Comparison of ENCODE assay signal across 13 cellular contexts in the genomic region with DNA sequence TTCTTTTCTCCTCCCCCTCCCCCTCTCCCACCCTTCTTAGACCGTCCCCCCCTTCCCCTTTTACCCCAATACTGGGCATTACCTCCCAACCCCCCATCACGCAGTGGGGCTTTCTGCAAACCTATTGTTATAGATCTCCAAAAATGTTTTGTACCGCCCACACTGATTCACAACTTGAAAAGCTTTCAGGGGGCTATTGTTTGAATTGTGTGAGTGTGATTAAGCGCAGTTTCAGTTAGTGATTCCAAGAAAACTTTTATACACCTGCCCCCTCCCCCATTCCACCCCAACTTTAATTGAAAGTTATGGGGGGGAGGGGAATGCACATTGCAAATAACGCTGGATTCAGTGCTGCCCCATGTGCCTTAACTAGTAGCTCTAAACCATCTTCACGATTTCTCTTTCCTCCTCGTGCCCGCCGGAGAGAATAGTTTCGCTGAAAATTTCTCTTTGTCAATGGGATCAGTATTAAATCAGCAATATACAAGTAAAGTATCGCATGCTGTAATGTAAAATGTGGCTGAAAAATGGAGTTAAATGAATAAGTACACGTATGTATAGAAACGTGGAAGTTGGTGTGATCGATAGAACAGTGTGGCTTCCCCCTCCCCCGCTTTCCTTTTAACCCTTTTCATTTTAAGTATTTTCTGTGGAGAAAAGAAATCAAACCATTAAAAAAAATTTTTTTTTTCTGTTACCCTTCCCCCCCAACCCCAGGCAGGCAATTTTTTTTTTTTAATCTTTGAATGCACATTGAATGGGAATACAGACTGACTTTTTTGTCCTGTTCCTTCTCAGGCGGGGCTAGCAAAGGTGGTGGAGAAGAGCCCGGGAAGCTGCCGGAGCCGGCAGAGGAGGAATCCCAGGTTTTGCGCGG. TPM values are rescaled to one million over a fixed set of nuclear protein-coding genes. Genes with fewer than 3 reads are reported as not detected.
A peak's percentile ranks its signal among the peaks of the same experiment; 100 is the strongest.
DNase-seq lines count a peak whose midpoint lies in the region; ATAC-seq and TF ChIP-seq lines count a peak whose summit lies in the region.
"Had no signal": no experiment of that assay in that cellular context is flagged by ENCODE, and none has a peak within 500 bp of the region (broad histone marks: within the 10 kb centered on the region; RNA-seq: fewer than 3 reads in every experiment).

No MANE protein-coding gene starts in this region.

- H3K27ac Mint-ChIP-seq in stimulated activated naive CD8-positive, alpha-beta T cell treated with anti-CD3 and anti-CD28 coated beads, Interleukin-15, Interleukin-2, amounts not matched to agents 100 ng/mL and 50 ng/mL, for 24 hours = no peak overlapping the region
- H3K27ac Mint-ChIP-seq in glutamatergic neuron (ENCODE audit: unreplicated experiment) (peak overlapping the region; percentile 99), T-cell (no peak overlapping the region)

- H3K9ac ChIP-seq in SK-N-MC (ENCODE audit: insufficient read length) = peak overlapping the region; percentile 96

- H3K36me3 ChIP-seq in SK-N-MC (ENCODE audit: insufficient read depth, low read length) = peaks cover 17% of the 10 kb centered on the region
- H3K36me3 ChIP-seq: thoracic aorta had no signal

- no peak for ATAC-seq in stimulated activated naive CD8-positive, alpha-beta T cell treated with anti-CD3 and anti-CD28 coated beads, Interleukin-15, Interleukin-2, amounts not matched to agents 100 U/mL and 50 U/mL, for 24 hours
- no peak for ATAC-seq in activated CD4-positive, CD25-positive, alpha-beta regulatory T cell treated with anti-CD3 and anti-CD28 coated beads, Interleukin-2, amount 50 U/mL, for 24 hours
- ATAC-seq in T-cell (replicated peaks in 1 of 4) = no peak

- peak overlapping the region; percentile 67 for H3K4me3 Mint-ChIP-seq in stimulated activated naive CD8-positive, alpha-beta T cell treated with anti-CD3 and anti-CD28 coated beads, Interleukin-15, Interleukin-2, amounts not matched to agents 100 ng/mL and 50 ng/mL, for 24 hours
- H3K4me3 Mint-ChIP-seq in glutamatergic neuron (ENCODE audit: unreplicated experiment) (peak overlapping the region; percentile 93), T-cell (no peak overlapping the region)

- H3K27ac ChIP-seq in SK-N-MC = peak overlapping the region; percentile 95
- H3K27ac ChIP-seq: C4-2B, thoracic aorta had no signal

- H3K9me3 ChIP-seq in SK-N-MC (ENCODE audit: low read depth, low read length) = no peaks in the 10 kb centered on the region
- H3K9me3 ChIP-seq: thoracic aorta had no signal

- peaks cover 13% of the 10 kb centered on the region for H3K4me1 Mint-ChIP-seq in stimulated activated naive CD8-positive, alpha-beta T cell treated with anti-CD3 and anti-CD28 coated beads, Interleukin-15, Interleukin-2, amounts not matched to agents 100 ng/mL and 50 ng/mL, for 24 hours (ENCODE audit: low read depth)
- H3K4me1 Mint-ChIP-seq in glutamatergic neuron (ENCODE audit: low read depth, unreplicated experiment) (peaks cover 22% of the 10 kb centered on the region), T-cell (peaks cover 6 to 8% (median 7%) of the 10 kb centered on the region in 3 donors)

- peaks cover 5% of the 10 kb centered on the region for H3K36me3 Mint-ChIP-seq in stimulated activated naive CD8-positive, alpha-beta T cell treated with anti-CD3 and anti-CD28 coated beads, Interleukin-15, Interleukin-2, amounts not matched to agents 100 ng/mL and 50 ng/mL, for 24 hours (ENCODE audit: low read depth)
- H3K36me3 Mint-ChIP-seq in glutamatergic neuron (ENCODE audit: unreplicated experiment) = no peaks in the 10 kb centered on the region
- no peaks in the 10 kb centered on the region for H3K36me3 Mint-ChIP-seq in T-cell

- CTCF ChIA-PET in T-cell (lab: Charles Lee) = no interaction called here

- POLR2A ChIA-PET in T-cell (lab: Charles Lee) = interaction anchor here in 1 of 2 donors (0.6 kb wide), 1 partner anchor 17 kb away, joined by 5 read pairs; no protein-coding TSS in a partner anchor

- peaks cover 69% of the 10 kb centered on the region for H3K27me3 Mint-ChIP-seq in stimulated activated naive CD8-positive, alpha-beta T cell treated with anti-CD3 and anti-CD28 coated beads, Interleukin-15, Interleukin-2, amounts not matched to agents 100 ng/mL and 50 ng/mL, for 24 hours
- H3K27me3 Mint-ChIP-seq in glutamatergic neuron (ENCODE audit: unreplicated experiment) = peaks cover 13% of the 10 kb centered on the region
- H3K27me3 Mint-ChIP-seq in T-cell = peaks cover 58 to 64% of the 10 kb centered on the region in 2 donors

- no peak for TF ChIP-seq CTCF in glutamatergic neuron (IDR thresholded peaks at IDR 0.05; ENCODE audit: partially characterized antibody, unreplicated experiment)
- no peak for TF ChIP-seq CTCF in GM10266 (IDR thresholded peaks at IDR 0.05; ENCODE audit: control insufficient read depth, insufficient read depth, low read depth, missing control alignments)

- peak overlapping the region; percentile 89 for H3K4me3 ChIP-seq in SK-N-MC
- H3K4me3 ChIP-seq: thoracic aorta had no signal

- peaks cover 11% of the 10 kb centered on the region for H3K9me3 Mint-ChIP-seq in stimulated activated naive CD8-positive, alpha-beta T cell treated with anti-CD3 and anti-CD28 coated beads, Interleukin-15, Interleukin-2, amounts not matched to agents 100 ng/mL and 50 ng/mL, for 24 hours
- H3K9me3 Mint-ChIP-seq in glutamatergic neuron (ENCODE audit: unreplicated experiment) (peaks cover 26% of the 10 kb centered on the region), T-cell (peaks cover 0 to 13% (median 13%) of the 10 kb centered on the region in 3 donors)

- DNase-seq in stimulated activated naive CD8-positive, alpha-beta T cell treated with anti-CD3 and anti-CD28 coated beads, Interleukin-15, Interleukin-2, amounts not matched to agents 100 U/mL and 50 U/mL, for 24 hours = no peak
- no peak for DNase-seq in SK-N-MC (ENCODE audit: low read depth, low spot score)
- DNase-seq in glutamatergic neuron = no peak
- DNase-seq in nucleus accumbens (lab: John Stamatoyannopoulos, UW) = no peak
- no peak for DNase-seq in T-cell
- no peak for DNase-seq in GM10266 (ENCODE audit: extremely low spot score)
- DNase-seq: activated CD8-positive, alpha-beta memory T cell treated with anti-CD3 and anti-CD28 coated beads, Interleukin-2, amount 50 U/mL, for 48 hours; NCI-H1092 had no signal

RNA-seq across cellular contexts. Expression of a gene that starts 0.6 kb away (rescaled TPM):
- total RNA-seq in glutamatergic neuron (ENCODE audit: unreplicated experiment) = 105 TPM
- under 1 TPM in 3 of 5 donors, not detected in 2; 0.20 to 0.41 (median 0.22) TPM for total RNA-seq in T-cell
- total RNA-seq: myocyte, thoracic aorta had no signal

Comparison
In these comparisons a context has a peak if more than half of its experiments do, and no peak if none do; other contexts are left out.
1. H3K4me3 Mint-ChIP-seq: peak in stimulated activated naive CD8-positive, alpha-beta T cell treated with anti-CD3 and anti-CD28 coated beads, Interleukin-15, Interleukin-2, amounts not matched to agents 100 ng/mL and 50 ng/mL, for 24 hours (single experiment) and glutamatergic neuron (single experiment); none in T-cell (0 of 3).
2. RNA of a gene that starts 0.6 kb away (total RNA-seq): 105 TPM in glutamatergic neuron (single experiment); 0.20 to 0.41 TPM in T-cell; every median in the first group is over 10 times any median in the second.